ENCODE assay signal across 14 cellular contexts in genomic region chr21:36835383-36835795, GRCh38.
DNase-seq lines count a peak whose midpoint lies in the region; ATAC-seq and TF ChIP-seq lines count a peak whose summit lies in the region.
"Had no signal": no experiment of that assay in that cellular context is flagged by ENCODE, and none has a peak within 500 bp of the region (broad histone marks: within the 10 kb centered on the region; RNA-seq: fewer than 3 reads in every experiment).

No MANE protein-coding gene starts in this region.

- intact Hi-C loops in adrenal gland (cut with DNase I) (no loop called here), breast epithelium (cut with DNase I; ENCODE audit: low total_unique reads) (no loop called here)

- no peaks in the 10 kb centered on the region for H3K36me3 ChIP-seq in adrenal gland (replicated peaks in 1 of 2)
- H3K36me3 ChIP-seq in breast epithelium: no peaks in the 10 kb centered on the region
- H3K36me3 ChIP-seq: sigmoid colon had no signal

- H3K27me3 ChIP-seq in adrenal gland (no peaks in the 10 kb centered on the region), breast epithelium (no peaks in the 10 kb centered on the region)
- H3K27me3 ChIP-seq: sigmoid colon had no signal

- 18 to 23% (median 20%) methylated on average over 1 of the region's 1 CpG; no CpG with 5 or more reads in 1 of the 4 donors for WGBS in adrenal gland, 4 donors

- H3K4me3 ChIP-seq in adrenal gland (no peak overlapping the region), breast epithelium (no peak overlapping the region)
- H3K4me3 ChIP-seq: sigmoid colon had no signal

- H3K9me3 ChIP-seq in adrenal gland (replicated peaks in 1 of 3): no peaks in the 10 kb centered on the region
- H3K9me3 ChIP-seq in breast epithelium: no peaks in the 10 kb centered on the region
- H3K9me3 ChIP-seq: sigmoid colon had no signal

- no peak for TF ChIP-seq POLR2A in adrenal gland (IDR thresholded peaks at IDR 0.05)
- TF ChIP-seq POLR2A in breast epithelium (IDR thresholded peaks at IDR 0.05): no peak

- H3K27ac ChIP-seq in adrenal gland (no peak overlapping the region), breast epithelium (no peak overlapping the region)
- H3K27ac ChIP-seq: sigmoid colon had no signal

- TF ChIP-seq CTCF in adrenal gland (IDR thresholded peaks at IDR 0.05) (no peak), breast epithelium (IDR thresholded peaks at IDR 0.05) (no peak)

- DNase-seq in GM03348 (ENCODE audit: low spot score) (peak; percentile 60), M059J (ENCODE audit: low read depth) (peak; percentile 24), adrenal gland (peak in 4 of 7 donors; percentile 35 to 60 (median 44)), myocyte (ENCODE audit: low read depth) (peak; percentile 99), breast epithelium (ENCODE audit: low spot score in 2 of 2) (no peak)
- DNase-seq: activated CD8-positive, alpha-beta T cell treated with anti-CD3 and anti-CD28 coated beads, Interleukin-2, amount 10 ng/mL, durations not matched to agents 7 days and 5 days; activated gamma-delta T cell treated with Interleukin-2 at 50 U/mL for 16 hours; CD4-positive, alpha-beta T cell; effector memory CD8-positive, alpha-beta T cell; HCEC 1CT; sigmoid colon; stimulated activated naive CD8-positive, alpha-beta T cell treated with anti-CD3 and anti-CD28 coated beads, Interleukin-15, Interleukin-2, amounts not matched to agents 100 U/mL and 50 U/mL, for 24 hours had no signal

- ATAC-seq in GM21529 (IDR thresholded peaks at IDR 0.05; ENCODE audit: unreplicated experiment) (no peak), GM18868 (IDR thresholded peaks at IDR 0.05; ENCODE audit: unreplicated experiment) (no peak)
- ATAC-seq: activated CD8-positive, alpha-beta T cell treated with anti-CD3 and anti-CD28 coated beads, Interleukin-2, amount 10 ng/mL, durations not matched to agents 7 days and 5 days; effector memory CD8-positive, alpha-beta T cell; stimulated activated naive CD8-positive, alpha-beta T cell treated with anti-CD3 and anti-CD28 coated beads, Interleukin-15, Interleukin-2, amounts not matched to agents 100 U/mL and 50 U/mL, for 24 hours had no signal

- H3K4me1 ChIP-seq in adrenal gland (replicated peaks in 1 of 2) (peaks cover 0 to 7% of the 10 kb centered on the region in 2 donors), breast epithelium (no peaks in the 10 kb centered on the region)

Comparison
In these comparisons a context has a peak if more than half of its experiments do, and no peak if none do; other contexts are left out.
1. DNase-seq: peak in GM03348 (single experiment), M059J (single experiment), adrenal gland (4 of 7) and myocyte (single experiment); none in breast epithelium (0 of 2).